In the genomic region with DNA sequence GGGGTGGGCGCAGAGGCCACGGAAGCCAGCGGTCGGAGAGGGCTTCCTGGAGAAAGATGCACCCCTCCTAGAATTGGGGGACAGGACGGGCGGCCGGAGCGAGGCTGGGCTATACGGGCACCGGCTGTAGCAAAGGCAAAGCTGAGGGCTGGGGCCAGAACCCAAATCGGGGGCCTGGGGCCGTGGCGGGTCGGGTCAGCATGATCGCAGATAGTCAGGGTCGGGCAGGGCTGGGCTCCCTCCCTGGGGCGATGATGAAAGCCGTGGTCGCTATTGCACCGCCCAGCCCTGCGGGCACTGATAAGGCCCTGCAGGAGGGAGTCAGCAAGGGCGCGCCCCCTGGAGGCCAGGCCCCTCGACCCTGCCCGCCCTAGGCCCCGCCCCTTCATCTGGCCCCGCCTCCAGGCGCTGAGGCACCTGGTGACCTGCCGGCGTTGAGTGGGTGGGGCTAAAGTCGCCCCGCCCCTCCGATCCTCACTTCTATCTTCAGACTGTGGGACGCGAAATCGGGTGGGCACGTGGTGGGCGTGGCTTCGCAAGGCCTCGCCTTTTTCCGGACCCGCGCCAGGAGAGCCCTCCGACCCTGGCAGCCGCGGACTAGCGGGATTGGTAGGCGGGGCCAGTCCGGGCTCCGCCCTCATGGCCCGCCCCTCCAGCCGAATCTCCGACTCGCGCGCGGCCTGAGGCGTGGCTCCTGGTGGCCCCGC, we compare ENCODE assay signal across 8 cellular contexts. TPM values are rescaled to one million over a fixed set of nuclear protein-coding genes. Genes with fewer than 3 reads are reported as not detected.
A peak's percentile ranks its signal among the peaks of the same experiment; 100 is the strongest.
DNase-seq lines count a peak whose midpoint lies in the region; ATAC-seq and TF ChIP-seq lines count a peak whose summit lies in the region.

No MANE protein-coding gene starts in this region.

- H3K79me2 ChIP-seq in OCI-LY3 (ENCODE audit: low read length): peaks cover 43% of the 10 kb centered on the region

- H3K4me3 ChIP-seq in OCI-LY3 (ENCODE audit: low read length): peak overlapping the region; percentile 88
- H3K4me3 ChIP-seq in mucosa of descending colon: peak overlapping the region; percentile 80

- peak overlapping the region; percentile 96 for H3K4me2 ChIP-seq in OCI-LY3 (ENCODE audit: low read length)

- ATAC-seq in GM21529 (IDR thresholded peaks at IDR 0.05; ENCODE audit: unreplicated experiment) (peak; percentile 49), mucosa of descending colon (peak; percentile 90)

- DNase-seq in DMS153 treated with DMSO at 0.1 percent for 48 hours (lab: John Stamatoyannopoulos, UW; ENCODE audit: unreplicated experiment) (peak; percentile 86), activated T-cell treated with anti-CD3 and anti-CD28 coated beads for 24 hours (ENCODE audit: low read depth) (peak; percentile 99), epithelial cell of prostate (ENCODE audit: low read depth, low spot score) (no peak), mucosa of descending colon (peak; percentile 98 to 99 (median 98))
- DNase-seq in stimulated activated CD8-positive, alpha-beta memory T cell treated with anti-CD3 and anti-CD28 coated beads, Interleukin-4, amount 100 ng/mL, for 24 hours (ENCODE audit: low read depth): peak; percentile 98

- H3K4me1 ChIP-seq in OCI-LY3 (ENCODE audit: low read length) (peaks cover 44% of the 10 kb centered on the region), mucosa of descending colon (ENCODE audit: low read depth) (peaks cover 31% of the 10 kb centered on the region)

- H3K27me3 ChIP-seq in OCI-LY3 (ENCODE audit: low read depth, low read length): peaks cover 8% of the 10 kb centered on the region

- H2AFZ ChIP-seq in OCI-LY3 (ENCODE audit: low read depth, low read length): no peak overlapping the region

- no peaks in the 10 kb centered on the region for H3K9me3 Mint-ChIP-seq in IgD-negative memory B cell

- H3K9me3 ChIP-seq in OCI-LY3 (ENCODE audit: insufficient read depth, low read length) (no peaks in the 10 kb centered on the region), mucosa of descending colon (no peaks in the 10 kb centered on the region)

- H3K4me3 Mint-ChIP-seq in IgD-negative memory B cell: peak overlapping the region; percentile 85 to 94 (median 94)

- peak; percentile 52 for TF ChIP-seq CTCF in OCI-LY3 (IDR thresholded peaks at IDR 0.05; ENCODE audit: low read depth, low read length)
- peak; percentile 73 for TF ChIP-seq CTCF in mucosa of descending colon (IDR thresholded peaks at IDR 0.05)

- peak overlapping the region; percentile 89 for H3K27ac ChIP-seq in OCI-LY3 (ENCODE audit: low read length)
- peak overlapping the region; percentile 33 for H3K27ac ChIP-seq in epithelial cell of prostate

- no peaks in the 10 kb centered on the region for H3K27me3 Mint-ChIP-seq in IgD-negative memory B cell

- H3K36me3 Mint-ChIP-seq in IgD-negative memory B cell: no peaks in the 10 kb centered on the region

- peaks cover 32% of the 10 kb centered on the region for H4K20me1 ChIP-seq in OCI-LY3 (ENCODE audit: insufficient read depth, low read length)

- H3K9ac ChIP-seq in OCI-LY3 (ENCODE audit: low read length): peak overlapping the region; percentile 72

- H3K27ac Mint-ChIP-seq in IgD-negative memory B cell: peak overlapping the region; percentile 98 to 99 (median 99)

- intact Hi-C loops in mucosa of descending colon (cut with DNase I, micrococcal nuclease): no loop called here

- H3K36me3 ChIP-seq in OCI-LY3 (replicated peaks; ENCODE audit: low read depth, low read length) (no peaks in the 10 kb centered on the region), mucosa of descending colon (ENCODE audit: low read depth) (no peaks in the 10 kb centered on the region)

- H3K4me1 Mint-ChIP-seq in IgD-negative memory B cell: peaks cover 20 to 48% (median 41%) of the 10 kb centered on the region in 3 donors

RNA-seq across cellular contexts. Expression of gene SH2B3, which starts 0.4 kb away (rescaled TPM):
- polyA plus RNA-seq in IgD-negative memory B cell: 10.3 TPM
- total RNA-seq in mucosa of descending colon: 10 to 100 TPM; 16.5 to 22.4 (median 20.5) TPM

RNA-seq across cellular contexts. Expression of gene PHETA1, which starts 36.4 kb away (rescaled TPM):
- 2.6 TPM for polyA plus RNA-seq in IgD-negative memory B cell
- total RNA-seq in mucosa of descending colon: 10 to 100 TPM; 21.4 to 39.8 (median 23.4) TPM
